ENCODE assay signal across 7 cellular contexts in the genomic region with DNA sequence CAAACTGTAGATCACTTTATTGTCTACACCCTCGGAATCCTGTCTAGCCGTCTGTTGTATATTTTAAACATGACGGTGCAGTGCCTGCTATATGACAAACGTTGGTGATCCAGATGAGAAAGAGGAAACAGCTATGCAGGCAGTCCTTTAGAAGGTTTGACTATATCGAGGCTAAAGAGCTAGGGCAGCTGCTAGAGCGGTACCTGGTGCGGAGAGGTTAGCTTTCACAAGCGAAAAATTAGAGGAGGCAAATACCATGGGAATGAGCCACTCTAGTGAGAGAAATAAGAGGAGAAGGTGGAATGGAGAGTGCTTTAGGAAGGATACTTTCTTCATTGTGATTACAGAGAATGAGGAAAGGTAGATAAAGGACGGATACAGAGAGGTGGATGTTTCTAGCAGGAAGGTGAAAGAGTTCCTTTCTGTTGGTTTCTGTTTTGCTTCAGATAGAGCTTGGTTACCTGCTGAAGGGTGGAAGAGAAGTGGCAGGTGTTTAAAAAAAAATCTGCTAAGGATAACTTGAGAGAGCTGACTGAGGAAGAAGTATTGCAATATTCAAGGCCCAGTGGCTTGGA. TPM values are rescaled to one million over a fixed set of nuclear protein-coding genes. Genes with fewer than 3 reads are reported as not detected.
A peak's percentile ranks its signal among the peaks of the same experiment; 100 is the strongest.
DNase-seq lines count a peak whose midpoint lies in the region; ATAC-seq and TF ChIP-seq lines count a peak whose summit lies in the region.

No MANE protein-coding gene starts in this region.

- no peaks in the 10 kb centered on the region for H3K9me3 ChIP-seq in HUES48 (ENCODE audit: control insufficient read depth, insufficient read depth, low read length)

- H3K27ac Mint-ChIP-seq in activated CD4-positive, alpha-beta memory T cell treated with anti-CD3 and anti-CD28 coated beads for 36 hours, result peak overlapping the region; percentile 92

- no peaks in the 10 kb centered on the region for H3K36me3 ChIP-seq in HUES48 (ENCODE audit: control insufficient read depth, insufficient read depth, low read length)

- peaks cover 3% of the 10 kb centered on the region for H3K9me3 Mint-ChIP-seq in activated CD4-positive, alpha-beta memory T cell treated with anti-CD3 and anti-CD28 coated beads for 36 hours

- H3K36me3 Mint-ChIP-seq in activated CD4-positive, alpha-beta memory T cell treated with anti-CD3 and anti-CD28 coated beads for 36 hours, result peaks cover 8% of the 10 kb centered on the region

- peak overlapping the region; percentile 94 for H3K27ac ChIP-seq in HUES48 (ENCODE audit: low read depth, low read length)

- peaks cover 11% of the 10 kb centered on the region for H3K4me1 ChIP-seq in HUES48 (ENCODE audit: control insufficient read depth, insufficient read depth, low read length)

- CTCF ChIA-PET in activated CD4-positive, alpha-beta memory T cell treated with anti-CD3 and anti-CD28 coated beads for 36 hours (lab: Charles Lee), result interaction anchor here (1.0 to 1.5 kb wide), 2 partner anchors 37 to 123 kb away, joined by 4 to 7 read pairs; no protein-coding TSS in a partner anchor

- TF ChIP-seq CTCF in GM12875 (IDR thresholded peaks at IDR 0.05; ENCODE audit: borderline replicate concordance, insufficient read depth, low read depth, low read length), result no peak
- TF ChIP-seq CTCF in retinal pigment epithelial cell (conservative IDR thresholded peaks at IDR 0.05; ENCODE audit: low read depth, low read length), result no peak

- peaks cover 34% of the 10 kb centered on the region for H3K4me1 Mint-ChIP-seq in activated CD4-positive, alpha-beta memory T cell treated with anti-CD3 and anti-CD28 coated beads for 36 hours (ENCODE audit: low read depth)

- no peak for ATAC-seq in HG02588 (IDR thresholded peaks at IDR 0.05; ENCODE audit: unreplicated experiment)

- intact Hi-C loops in activated CD4-positive, alpha-beta memory T cell treated with anti-CD3 and anti-CD28 coated beads for 36 hours (cut with micrococcal nuclease), result loop anchor here (1.0 to 5.0 kb wide), 4 partner anchors 366 to 1704 kb away; partner anchors contain the start of gene MAN2A1

- POLR2A ChIA-PET in activated CD4-positive, alpha-beta memory T cell treated with anti-CD3 and anti-CD28 coated beads for 36 hours (lab: Charles Lee), result interaction anchor here (1.4 to 1.9 kb wide), 2 partner anchors 111 to 365 kb away, joined by 4 to 8 read pairs; no protein-coding TSS in a partner anchor

- peak overlapping the region; percentile 79 for H3K4me3 Mint-ChIP-seq in activated CD4-positive, alpha-beta memory T cell treated with anti-CD3 and anti-CD28 coated beads for 36 hours

- no peak for DNase-seq in activated CD4-positive, alpha-beta memory T cell treated with anti-CD3 and anti-CD28 coated beads for 36 hours
- DNase-seq in germinal center (ENCODE audit: low spot score), result peak; percentile 46
- DNase-seq in retinal pigment epithelial cell (ENCODE audit: low read depth), result peak; percentile 19
- DNase-seq in GM19240 (ENCODE audit: insufficient read length, low spot score), result no peak

- peak overlapping the region; percentile 27; the same call in 1 of the 2 replicates for H3K9ac ChIP-seq in HUES48 (ENCODE audit: low read depth, low read length)

- H3K4me3 ChIP-seq in GM12875 (ENCODE audit: low read depth, low read length) (peak overlapping the region; percentile 98), HUES48 (ENCODE audit: low read depth, low read length) (peak overlapping the region; percentile 67), retinal pigment epithelial cell (ENCODE audit: low read length) (peak overlapping the region; percentile 78)

- H3K27me3 ChIP-seq in HUES48 (ENCODE audit: control insufficient read depth, insufficient read depth, low read length), result no peaks in the 10 kb centered on the region

- peaks cover 1% of the 10 kb centered on the region for H3K27me3 Mint-ChIP-seq in activated CD4-positive, alpha-beta memory T cell treated with anti-CD3 and anti-CD28 coated beads for 36 hours

RNA-seq across cellular contexts. Expression of gene FBXL17, which starts 1.0 kb away (rescaled TPM):
- 1 to 10 TPM; 5.5 to 6.7 TPM for total RNA-seq in activated CD4-positive, alpha-beta memory T cell treated with anti-CD3 and anti-CD28 coated beads for 36 hours

Comparison
In these comparisons a context has a peak if more than half of its experiments do, and no peak if none do; other contexts are left out.
1. DNase-seq: peak in germinal center (single experiment) and retinal pigment epithelial cell (single experiment); none in activated CD4-positive, alpha-beta memory T cell treated with anti-CD3 and anti-CD28 coated beads for 36 hours (single experiment) and GM19240 (single experiment).
2. Peak in every context shown above with its lines, with median percentiles within 50 percentile points of each other: H3K4me3 ChIP-seq.